ENCODE assay signal across 15 cellular contexts in genomic region chr3:156256256-156256655, GRCh38.
DNase-seq lines count a peak whose midpoint lies in the region; ATAC-seq, FAIRE-seq and TF ChIP-seq lines count a peak whose summit lies in the region.
"Had no signal": no experiment of that assay in that cellular context is flagged by ENCODE, and none has a peak within 500 bp of the region (broad histone marks: within the 10 kb centered on the region; RNA-seq: fewer than 3 reads in every experiment).

No MANE protein-coding gene starts in this region.

- no peak overlapping the region for H4K8ac ChIP-seq in H9 (replicated peaks; ENCODE audit: insufficient read length, low read depth, low read length)

- H2BK120ac ChIP-seq in H9 (ENCODE audit: low read depth, low read length, poor library complexity, severe bottlenecking) = no peak overlapping the region

- H3K27me3 Mint-ChIP-seq in osteocyte (ENCODE audit: unreplicated experiment) (peaks cover 11% of the 10 kb centered on the region), H9 (ENCODE audit: low read depth) (peaks cover 4% of the 10 kb centered on the region; the same call in 1 of the 2 replicates)

- no peak overlapping the region for H3K27ac Mint-ChIP-seq in osteocyte (ENCODE audit: unreplicated experiment)
- H3K27ac Mint-ChIP-seq in H9 = no peak overlapping the region
- H3K27ac Mint-ChIP-seq: CD4-positive, CD25-positive, alpha-beta regulatory T cell had no signal

- H3K4me2 ChIP-seq in keratinocyte (ENCODE audit: control insufficient read depth, extremely low read depth, insufficient read depth, low read depth, low read length) (no peak overlapping the region), H9 (ENCODE audit: insufficient read depth, insufficient read length, low read length) (no peak overlapping the region)
- H3K4me2 ChIP-seq: BLaER1 treated with 17β-estradiol and CSF1 and Interleukin-3, amounts not matched to agents 10 nM and 100 nM had no signal

- no peak overlapping the region for H2BK12ac ChIP-seq in H9 (ENCODE audit: insufficient read length, low read depth, low read length)

- H3K9me3 Mint-ChIP-seq in osteocyte (ENCODE audit: unreplicated experiment) = no peaks in the 10 kb centered on the region
- no peaks in the 10 kb centered on the region for H3K9me3 Mint-ChIP-seq in H9

- H4K91ac ChIP-seq in H9 (ENCODE audit: insufficient read length, low read depth, low read length) = no peak overlapping the region

- no peak overlapping the region for H2BK5ac ChIP-seq in H9 (ENCODE audit: insufficient read length, low read length)

- H3K27ac ChIP-seq in epithelial cell of prostate (peak overlapping the region; percentile 30), keratinocyte (ENCODE audit: control insufficient read depth, insufficient read depth, low read length) (no peak overlapping the region), H9 (ENCODE audit: insufficient read length, low read depth, low read length) (no peak overlapping the region)
- H3K27ac ChIP-seq: BLaER1 treated with 17β-estradiol and CSF1 and Interleukin-3, amounts not matched to agents 10 nM and 100 nM had no signal

- H3K4ac ChIP-seq in H9 (ENCODE audit: low read depth, low read length) = no peak overlapping the region

- H3K4me1 ChIP-seq in keratinocyte (ENCODE audit: control insufficient read depth, extremely low read depth, insufficient read depth, low read length) (peaks cover 8% of the 10 kb centered on the region), mucosa of descending colon (ENCODE audit: low read depth) (no peaks in the 10 kb centered on the region), H9 (ENCODE audit: insufficient read depth, low read length) (no peaks in the 10 kb centered on the region)
- H3K4me1 ChIP-seq: BLaER1 treated with 17β-estradiol and CSF1 and Interleukin-3, amounts not matched to agents 10 nM and 100 nM; HAP-1 had no signal

- no peak overlapping the region for H3K14ac ChIP-seq in H9 (ENCODE audit: insufficient read depth, low read length)

- no peaks in the 10 kb centered on the region for H3K9me3 ChIP-seq in keratinocyte (ENCODE audit: control insufficient read depth, low read depth, low read length)
- H3K9me3 ChIP-seq in mucosa of descending colon = no peaks in the 10 kb centered on the region
- H3K9me3 ChIP-seq in H9 (ENCODE audit: control insufficient read depth, low read depth, low read length) = no peaks in the 10 kb centered on the region
- H3K9me3 ChIP-seq: BLaER1 treated with 17β-estradiol and CSF1 and Interleukin-3, amounts not matched to agents 10 nM and 100 nM; HAP-1 had no signal

- FAIRE-seq in keratinocyte (lab: Jason Lieb, UNC) = peak; percentile 39
- FAIRE-seq: G401.6, GM12891 had no signal

- no peaks in the 10 kb centered on the region for H3K36me3 Mint-ChIP-seq in osteocyte (ENCODE audit: unreplicated experiment)
- no peaks in the 10 kb centered on the region for H3K36me3 Mint-ChIP-seq in H9 (ENCODE audit: insufficient read depth in 1 of 3, low read depth in 3 of 3)
- H3K36me3 Mint-ChIP-seq: CD4-positive, CD25-positive, alpha-beta regulatory T cell had no signal

- H3K56ac ChIP-seq in H9 (ENCODE audit: insufficient read length, low read depth, low read length) = no peak overlapping the region

- no peak overlapping the region for H3K23ac ChIP-seq in H9 (ENCODE audit: insufficient read length, low read depth, low read length)

- H3K79me2 ChIP-seq in keratinocyte (ENCODE audit: control insufficient read depth, insufficient read depth, low read length) = no peaks in the 10 kb centered on the region
- no peaks in the 10 kb centered on the region for H3K79me2 ChIP-seq in H9 (ENCODE audit: insufficient read depth, low read length)

- H3K4me1 Mint-ChIP-seq in osteocyte (ENCODE audit: unreplicated experiment) = no peaks in the 10 kb centered on the region
- H3K4me1 Mint-ChIP-seq in H9 = peaks cover 8 to 12% of the 10 kb centered on the region in 2 experiments
- H3K4me1 Mint-ChIP-seq: CD4-positive, CD25-positive, alpha-beta regulatory T cell had no signal

- intact Hi-C loops in mucosa of descending colon (cut with DNase I, micrococcal nuclease) = no loop called here

- no peaks in the 10 kb centered on the region for H3K23me2 ChIP-seq in H9 (ENCODE audit: insufficient read length, low read depth, low read length, poor library complexity, severe bottlenecking)

- peak; percentile 8 for DNase-seq in Daoy (ENCODE audit: low read depth)
- DNase-seq in M059J (ENCODE audit: low read depth) = peak; percentile 30
- no peak for DNase-seq in epithelial cell of prostate (ENCODE audit: low read depth, low spot score)
- DNase-seq in keratinocyte (ENCODE audit: low read depth, low spot score) = no peak
- DNase-seq in osteocyte (ENCODE audit: extremely low spot score, unreplicated experiment) = no peak
- no peak for DNase-seq in mucosa of descending colon
- no peak for DNase-seq in H9
- DNase-seq: ACHN; CD4-positive, CD25-positive, alpha-beta regulatory T cell; DMS53; GOT3 had no signal

- no peak overlapping the region for H2BK20ac ChIP-seq in H9 (ENCODE audit: low read depth, low read length, poor library complexity, severe bottlenecking)

- no peaks in the 10 kb centered on the region for H3K79me1 ChIP-seq in H9 (ENCODE audit: insufficient read depth, low read depth, low read length, poor library complexity, severe bottlenecking)

- H3K27me3 ChIP-seq in keratinocyte (ENCODE audit: control insufficient read depth, extremely low read depth, insufficient read depth, low read length) (no peaks in the 10 kb centered on the region), H9 (ENCODE audit: insufficient read depth, low read length) (no peaks in the 10 kb centered on the region)
- H3K27me3 ChIP-seq: BLaER1 treated with 17β-estradiol and CSF1 and Interleukin-3, amounts not matched to agents 10 nM and 100 nM had no signal

- H3K9me1 ChIP-seq in keratinocyte (ENCODE audit: control insufficient read depth, extremely low read depth, insufficient read depth, low read length) = no peaks in the 10 kb centered on the region

- H3K36me3 ChIP-seq in keratinocyte (ENCODE audit: control insufficient read depth in 2 of 2, extremely low read depth in 1 of 2, insufficient read depth in 2 of 2, low read length in 2 of 2) (no peaks in the 10 kb centered on the region), mucosa of descending colon (ENCODE audit: low read depth) (no peaks in the 10 kb centered on the region)
- H3K36me3 ChIP-seq: BLaER1 treated with 17β-estradiol and CSF1 and Interleukin-3, amounts not matched to agents 10 nM and 100 nM; HAP-1 had no signal

- WGBS in H9 (ENCODE audit: extremely low coverage, insufficient read length, low lambda C conversion rate) = no CpG with 5 or more reads among the region's 4 CpGs

- H3K18ac ChIP-seq in H9 (ENCODE audit: insufficient read length, low read depth, low read length) = no peak overlapping the region

- H3K4me3 ChIP-seq in keratinocyte (ENCODE audit: control insufficient read depth in 2 of 3, extremely low read depth in 1 of 3, insufficient read depth in 2 of 3, low read depth in 1 of 3, low read length in 3 of 3) = no peak overlapping the region
- H3K4me3 ChIP-seq in mucosa of descending colon = no peak overlapping the region
- H3K4me3 ChIP-seq: BLaER1 treated with 17β-estradiol and CSF1 and Interleukin-3, amounts not matched to agents 10 nM and 100 nM; HAP-1 had no signal

- ATAC-seq in mucosa of descending colon = no peak

- H2BK15ac ChIP-seq in H9 (ENCODE audit: low read depth, low read length) = no peak overlapping the region

- no peaks in the 10 kb centered on the region for H4K20me1 ChIP-seq in keratinocyte (ENCODE audit: control insufficient read depth, extremely low read depth, insufficient read depth, low read length)
- no peaks in the 10 kb centered on the region for H4K20me1 ChIP-seq in H9 (ENCODE audit: control insufficient read depth, insufficient read depth, insufficient read length)
- H4K20me1 ChIP-seq: BLaER1 treated with 17β-estradiol and CSF1 and Interleukin-3, amounts not matched to agents 10 nM and 100 nM had no signal

- no peak for TF ChIP-seq CTCF in keratinocyte (optimal IDR thresholded peaks at IDR 0.05 in 1 of 3, IDR thresholded peaks at IDR 0.05 in 1 of 3, conservative IDR thresholded peaks at IDR 0.05 in 1 of 3; ENCODE audit: extremely low read depth in 1 of 3, insufficient read depth in 2 of 3, low read length in 3 of 3)
- TF ChIP-seq CTCF in osteocyte (IDR thresholded peaks at IDR 0.05) = no peak
- TF ChIP-seq CTCF in mucosa of descending colon (IDR thresholded peaks at IDR 0.05) = no peak
- TF ChIP-seq CTCF in H9 (conservative IDR thresholded peaks at IDR 0.05) = no peak

- no peak overlapping the region for H3K4me3 Mint-ChIP-seq in osteocyte (ENCODE audit: unreplicated experiment)
- H3K4me3 Mint-ChIP-seq in H9 = no peak overlapping the region
- H3K4me3 Mint-ChIP-seq: CD4-positive, CD25-positive, alpha-beta regulatory T cell had no signal

- dilution Hi-C loops in keratinocyte (cut with MboI; ENCODE audit: extremely low pct_ligation_motif_present, low sequenced_read_pairs) = no loop called here

- no peak overlapping the region for H2AK5ac ChIP-seq in H9 (ENCODE audit: insufficient read length, low read length)

- H3K9ac ChIP-seq in keratinocyte (ENCODE audit: control insufficient read depth, extremely low read depth, insufficient read depth, low read length) (no peak overlapping the region), H9 (ENCODE audit: extremely low read depth, insufficient read length, low read length) (no peak overlapping the region)
- H3K9ac ChIP-seq: BLaER1 treated with 17β-estradiol and CSF1 and Interleukin-3, amounts not matched to agents 10 nM and 100 nM had no signal

- H4K5ac ChIP-seq in H9 (ENCODE audit: insufficient read length, low read depth, low read length) = no peak overlapping the region

- H2AFZ ChIP-seq in keratinocyte (ENCODE audit: control insufficient read depth, low read length) (no peak overlapping the region), H9 (ENCODE audit: low read length) (no peak overlapping the region)

- no peak overlapping the region for H3T11ph ChIP-seq in H9 (ENCODE audit: low read length)

Comparison
In these comparisons a context has a peak if more than half of its experiments do, and no peak if none do; other contexts are left out.
1. DNase-seq: peak in Daoy (single experiment) and M059J (single experiment); none in epithelial cell of prostate (single experiment), keratinocyte (single experiment), osteocyte (single experiment), mucosa of descending colon (0 of 3) and H9 (single experiment).